ENCODE assay signal across 16 cellular contexts in the genomic region with DNA sequence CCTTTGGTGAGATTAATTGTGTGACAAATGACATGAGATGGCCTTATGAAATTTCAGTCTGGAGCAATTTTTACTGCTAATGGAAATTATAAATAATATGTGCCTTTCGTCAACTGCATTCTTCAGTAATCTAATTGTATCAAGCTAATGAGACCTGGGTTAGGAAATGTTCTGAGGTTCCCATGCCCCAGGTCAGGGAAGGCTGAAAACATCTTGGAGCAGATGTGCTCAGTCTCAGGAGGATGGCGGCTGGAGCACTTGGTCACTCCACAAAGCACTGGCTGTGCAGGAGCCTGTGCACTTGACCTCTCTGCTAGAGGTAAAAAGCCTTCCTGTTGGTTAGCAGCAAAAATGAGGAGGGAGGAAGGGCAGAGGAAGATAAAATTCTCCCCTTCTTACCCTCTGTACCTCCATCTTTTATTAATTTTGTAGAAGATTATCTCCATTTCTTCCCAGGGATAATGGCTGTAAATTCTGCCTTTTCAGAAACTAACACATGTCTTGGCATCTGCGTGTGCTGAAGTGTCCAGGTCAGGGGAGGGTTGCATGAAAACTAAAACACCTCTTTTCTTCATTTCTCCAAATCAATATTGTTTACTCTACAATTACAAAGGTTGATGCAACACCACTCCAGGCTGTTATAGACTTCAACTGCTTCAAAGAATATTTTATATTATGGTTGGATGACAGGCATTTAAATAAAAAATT.
"Had no signal": no experiment of that assay in that cellular context is flagged by ENCODE, and none has a peak within 500 bp of the region (broad histone marks: within the 10 kb centered on the region; RNA-seq: fewer than 3 reads in every experiment).

No MANE protein-coding gene starts in this region.

- H3K27me3 Mint-ChIP-seq: activated naive CD8-positive, alpha-beta T cell treated with anti-CD3 and anti-CD28 coated beads for 36 hours; naive thymus-derived CD4-positive, alpha-beta T cell; progenitor cell of endocrine pancreas had no signal

- ATAC-seq: naive thymus-derived CD4-positive, alpha-beta T cell; stimulated activated naive CD8-positive, alpha-beta T cell treated with anti-CD3 and anti-CD28 coated beads, Interleukin-15, Interleukin-2, amounts not matched to agents 100 U/mL and 50 U/mL, for 24 hours; upper lobe of right lung had no signal

- H3K9me3 Mint-ChIP-seq: activated naive CD8-positive, alpha-beta T cell treated with anti-CD3 and anti-CD28 coated beads for 36 hours; T-helper 2 cell treated with Interferon-gamma antibody and Interleukin-4, amounts not matched to agents 5 μg/mL and 100 μg/mL, for 36 hours had no signal

- H3K4me3 ChIP-seq: colonic mucosa, lung, sigmoid colon, upper lobe of right lung had no signal

- H3K36me3 ChIP-seq: colonic mucosa, sigmoid colon, upper lobe of right lung had no signal

- DNase-seq: activated CD4-positive, alpha-beta T cell treated with anti-CD3 and anti-CD28 coated beads, Interleukin-2, amount 50 U/mL, for 48 hours; activated CD4-positive, CD25-positive, alpha-beta regulatory T cell treated with anti-CD3 and anti-CD28 coated beads, Interleukin-2, amount 50 U/mL, for 72 hours; activated gamma-delta T cell treated with Interleukin-2 at 50 U/mL for 16 hours; activated naive CD8-positive, alpha-beta T cell treated with anti-CD3 and anti-CD28 coated beads for 36 hours; activated T-cell treated with anti-CD3 and anti-CD28 coated beads, Interleukin-2, amount 50 U/mL, for 48 hours; colonic mucosa; hypothalamus; naive thymus-derived CD4-positive, alpha-beta T cell; sigmoid colon; stimulated activated CD4-positive, alpha-beta T cell treated with anti-CD3 and anti-CD28 coated beads, Interleukin-2, amount 100 ng/mL, for 48 hours; stimulated activated naive CD8-positive, alpha-beta T cell treated with anti-CD3 and anti-CD28 coated beads, Interleukin-15, Interleukin-2, amounts not matched to agents 100 U/mL and 50 U/mL, for 24 hours; SW 1271; upper lobe of right lung had no signal

- H3K4me1 Mint-ChIP-seq: activated naive CD8-positive, alpha-beta T cell treated with anti-CD3 and anti-CD28 coated beads for 36 hours; naive thymus-derived CD4-positive, alpha-beta T cell had no signal

- H3K36me3 Mint-ChIP-seq: activated naive CD8-positive, alpha-beta T cell treated with anti-CD3 and anti-CD28 coated beads for 36 hours; naive thymus-derived CD4-positive, alpha-beta T cell had no signal

- H3K9me3 ChIP-seq: colonic mucosa, sigmoid colon, upper lobe of right lung had no signal

- H3K27ac Mint-ChIP-seq: activated naive CD8-positive, alpha-beta T cell treated with anti-CD3 and anti-CD28 coated beads for 36 hours; naive thymus-derived CD4-positive, alpha-beta T cell; progenitor cell of endocrine pancreas; T-helper 2 cell treated with Interferon-gamma antibody and Interleukin-4, amounts not matched to agents 5 μg/mL and 100 μg/mL, for 36 hours had no signal

- H3K27ac ChIP-seq: colonic mucosa, sigmoid colon, upper lobe of right lung had no signal

- H3K4me3 Mint-ChIP-seq: activated naive CD8-positive, alpha-beta T cell treated with anti-CD3 and anti-CD28 coated beads for 36 hours; naive thymus-derived CD4-positive, alpha-beta T cell; T-helper 2 cell treated with Interferon-gamma antibody and Interleukin-4, amounts not matched to agents 5 μg/mL and 100 μg/mL, for 36 hours had no signal

- H3K4me1 ChIP-seq: colonic mucosa, sigmoid colon, upper lobe of right lung had no signal

- H3K27me3 ChIP-seq: colonic mucosa, sigmoid colon, upper lobe of right lung had no signal
